24 cellular contexts compared by ENCODE assay signal in the genomic region with DNA sequence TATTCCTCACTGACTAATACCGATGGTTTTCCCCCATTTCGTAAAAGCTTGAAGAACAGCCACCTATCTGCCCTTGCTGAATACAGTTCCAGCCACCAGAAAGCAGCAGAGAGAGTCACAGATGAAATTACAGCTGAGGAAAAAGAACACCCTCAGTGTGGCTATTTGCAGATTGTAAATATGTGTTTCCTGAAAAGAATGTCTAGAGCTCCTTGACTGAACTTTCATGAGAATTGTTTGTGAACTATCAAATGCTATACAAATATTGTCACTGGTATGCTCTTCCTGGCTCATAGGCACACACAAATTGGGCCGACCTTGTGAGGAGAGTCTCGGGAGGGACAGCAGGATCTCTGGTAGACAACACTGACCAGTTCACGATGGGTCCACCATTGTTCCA.
"Had no signal": no experiment of that assay in that cellular context is flagged by ENCODE, and none has a peak within 500 bp of the region (broad histone marks: within the 10 kb centered on the region; RNA-seq: fewer than 3 reads in every experiment).

No MANE protein-coding gene starts in this region.

- H3K9me3 ChIP-seq: right atrium auricular region, suprapubic skin, tibial artery had no signal

- FAIRE-seq: astrocyte, endothelial cell of umbilical vein, frontal cortex had no signal

- H3K27me3 ChIP-seq: brain microvascular endothelial cell, right atrium auricular region, suprapubic skin, tibial artery had no signal

- H3K9ac ChIP-seq: parathyroid adenoma had no signal

- ATAC-seq: activated CD8-positive, alpha-beta T cell treated with anti-CD3 and anti-CD28 coated beads for 36 hours; activated T-cell treated with anti-CD3 and anti-CD28 coated beads, Interleukin-2, amount 50 U/mL, for 4 hours; activated T-helper 17 cell treated with anti-CD3 and anti-CD28 coated beads, Interleukin-2, amount 50 U/mL, for 72 hours; esophagus mucosa; naive thymus-derived CD4-positive, alpha-beta T cell; T-helper 17 cell; WTC11 had no signal

- H3K4me1 ChIP-seq: parathyroid adenoma, right atrium auricular region, tibial artery had no signal

- DNase-seq: activated CD4-positive, alpha-beta T cell treated with anti-CD3 and anti-CD28 coated beads, Interleukin-2, amount 50 U/mL, for 1 hour; activated CD8-positive, alpha-beta T cell treated with anti-CD3 and anti-CD28 coated beads for 36 hours; activated gamma-delta T cell treated with Interleukin-2 at 50 U/mL for 16 hours; activated naive CD4-positive, alpha-beta T cell treated with anti-CD3 and anti-CD28 coated beads, Interleukin-2, amount 50 U/mL, for 16 hours; activated T-cell treated with anti-CD3 and anti-CD28 coated beads, Interleukin-2, amount 50 U/mL, for 4 hours; amniotic stem cell; brain microvascular endothelial cell; midbrain; naive thymus-derived CD4-positive, alpha-beta T cell; stimulated activated CD4-positive, alpha-beta T cell treated with anti-CD3 and anti-CD28 coated beads, Interleukin-15, amount 100 ng/mL, for 24 hours; stimulated activated CD4-positive, alpha-beta T cell treated with anti-CD3 and anti-CD28 coated beads, Interleukin-2, amount 100 ng/mL, for 24 hours; stimulated activated naive CD4-positive, alpha-beta T cell; T-helper 17 cell; T1000; tibial artery had no signal

- H2AFZ ChIP-seq: parathyroid adenoma had no signal

- H3K79me2 ChIP-seq: parathyroid adenoma had no signal

- H3K27ac ChIP-seq: brain microvascular endothelial cell, parathyroid adenoma, right atrium auricular region, suprapubic skin, tibial artery had no signal

- H3K4me3 ChIP-seq: right atrium auricular region, suprapubic skin, tibial artery had no signal

- H3K36me3 ChIP-seq: brain microvascular endothelial cell, right atrium auricular region had no signal
